ENCODE assay signal across 26 cellular contexts in genomic region chr9:82116538-82116937, GRCh38.
DNase-seq lines count a peak whose midpoint lies in the region; ATAC-seq and TF ChIP-seq lines count a peak whose summit lies in the region.
"Had no signal": no experiment of that assay in that cellular context is flagged by ENCODE, and none has a peak within 500 bp of the region (broad histone marks: within the 10 kb centered on the region; RNA-seq: fewer than 3 reads in every experiment).

No MANE protein-coding gene starts in this region.

- no TSS peak for BruUV-seq in A673 (replicated peaks; lab: Mats Ljungman, UMichigan)

- H4K20me1 ChIP-seq in SK-N-SH (ENCODE audit: insufficient read depth) (no peaks in the 10 kb centered on the region), smooth muscle cell (ENCODE audit: low read depth) (no peaks in the 10 kb centered on the region)

- no peak for DNase-seq in SK-N-SH
- peak; percentile 11 for DNase-seq in brain pericyte (ENCODE audit: low read depth, low spot score)
- DNase-seq in fibroblast of the conjunctiva (ENCODE audit: low read depth): peak; percentile 1
- DNase-seq in smooth muscle cell (lab: John Stamatoyannopoulos, UW; ENCODE audit: unreplicated experiment): no peak
- DNase-seq in NCI-H2107 (lab: John Stamatoyannopoulos, UW): no peak
- DNase-seq in A673 (ENCODE audit: low spot score): no peak
- no peak for DNase-seq in activated CD8-positive, alpha-beta memory T cell treated with anti-CD3 and anti-CD28 coated beads, Interleukin-2, amount 10 ng/mL, durations not matched to agents 7 days and 5 days
- DNase-seq: activated CD4-positive, alpha-beta memory T cell treated with anti-CD3 and anti-CD28 coated beads, Interleukin-2, amount 10 ng/mL, durations not matched to agents 7 days and 5 days; activated CD4-positive, CD25-positive, alpha-beta regulatory T cell treated with anti-CD3 and anti-CD28 coated beads, Interleukin-2, amount 50 U/mL, for 72 hours; activated CD8-positive, alpha-beta memory T cell treated with anti-CD3 and anti-CD28 coated beads, Interleukin-2, amount 50 U/mL, for 48 hours; activated naive CD4-positive, alpha-beta T cell treated with anti-CD3 and anti-CD28 coated beads for 36 hours; CD8-positive, alpha-beta T cell; effector memory CD4-positive, alpha-beta T cell; kidney glomerular epithelial cell; naive thymus-derived CD8-positive, alpha-beta T cell; OCI-M1; transverse colon had no signal

- WGBS in SK-N-SH (ENCODE audit: low lambda C conversion rate): 94% methylated on average over 3 of the region's 3 CpGs
- 63% methylated on average over 3 of the region's 3 CpGs for WGBS in smooth muscle cell (ENCODE audit: low lambda C conversion rate)

- H3K9ac ChIP-seq in SK-N-SH: no peak overlapping the region
- no peak overlapping the region for H3K9ac ChIP-seq in smooth muscle cell (ENCODE audit: low read depth)

- intact Hi-C loops in A673 (cut with micrococcal nuclease; ENCODE audit: unreplicated experiment): no loop called here

- H3K27me3 Mint-ChIP-seq in activated CD8-positive, alpha-beta memory T cell treated with anti-CD3 and anti-CD28 coated beads, Interleukin-2, amount 10 ng/mL, durations not matched to agents 7 days and 5 days: no peaks in the 10 kb centered on the region
- H3K27me3 Mint-ChIP-seq: activated CD4-positive, alpha-beta memory T cell treated with anti-CD3 and anti-CD28 coated beads, Interleukin-2, amount 10 ng/mL, durations not matched to agents 7 days and 5 days; naive thymus-derived CD8-positive, alpha-beta T cell; stimulated activated memory B cell treated with anti-CD40 and anti-IgM and Interleukin-4, amounts not matched to agents 10 μg/mL and 1 μg/mL and 100 μg/mL, for 72 hours had no signal

- no peaks in the 10 kb centered on the region for H3K27me3 ChIP-seq in SK-N-SH (ENCODE audit: insufficient read depth)
- no peaks in the 10 kb centered on the region for H3K27me3 ChIP-seq in smooth muscle cell (ENCODE audit: low read depth)
- peaks cover 4% of the 10 kb centered on the region for H3K27me3 ChIP-seq in A673 (replicated peaks; ENCODE audit: insufficient read depth, low read depth, low read length, poor library complexity)
- H3K27me3 ChIP-seq: breast epithelium, heart right ventricle, transverse colon had no signal

- no peak for TF ChIP-seq CTCF in SK-N-SH (IDR thresholded peaks at IDR 0.05)
- no peak for TF ChIP-seq CTCF in smooth muscle cell (IDR thresholded peaks at IDR 0.05; ENCODE audit: borderline replicate concordance, insufficient read depth, poor library complexity, severe bottlenecking)
- no peak for TF ChIP-seq CTCF in A673 (conservative IDR thresholded peaks at IDR 0.05; ENCODE audit: low read depth, low read length)

- POLR2A ChIA-PET in SK-N-SH (lab: Yijun Ruan, JAX) (interaction anchor here (0.9 kb wide), 1 partner anchor 490 kb away, joined by 3 read pairs; no protein-coding TSS in a partner anchor), A673 (lab: Charles Lee; ENCODE audit: low non-redundant PET) (no interaction called here)

- H3K9me2 ChIP-seq in SK-N-SH: no peaks in the 10 kb centered on the region

- TF ChIP-seq RAD21 in SK-N-SH (IDR thresholded peaks at IDR 0.05; ENCODE audit: low read length): no peak

- H3K36me3 Mint-ChIP-seq in activated CD8-positive, alpha-beta memory T cell treated with anti-CD3 and anti-CD28 coated beads, Interleukin-2, amount 10 ng/mL, durations not matched to agents 7 days and 5 days: no peaks in the 10 kb centered on the region
- H3K36me3 Mint-ChIP-seq: CD8-positive, alpha-beta T cell; naive thymus-derived CD8-positive, alpha-beta T cell; stimulated activated memory B cell treated with anti-CD40 and anti-IgM and Interleukin-4, amounts not matched to agents 10 μg/mL and 1 μg/mL and 100 μg/mL, for 72 hours had no signal

- no peak overlapping the region for H3K4me3 ChIP-seq in SK-N-SH (ENCODE audit: low read depth in 2 of 2, low read length in 1 of 2)
- no peak overlapping the region for H3K4me3 ChIP-seq in smooth muscle cell
- H3K4me3 ChIP-seq in A673 (ENCODE audit: low read depth, low read length, poor library complexity, severe bottlenecking): no peak overlapping the region
- H3K4me3 ChIP-seq: breast epithelium, heart right ventricle, lung, transverse colon had no signal

- H3K79me2 ChIP-seq in SK-N-SH (ENCODE audit: insufficient read depth) (no peaks in the 10 kb centered on the region), smooth muscle cell (ENCODE audit: low read depth) (no peaks in the 10 kb centered on the region)

- ATAC-seq in SK-N-SH treated with all-trans-retinoic acid at 6 μM for 48 hours: peak; percentile 51; the same call in 2 of the 3 replicates
- no peak for ATAC-seq in activated CD8-positive, alpha-beta memory T cell treated with anti-CD3 and anti-CD28 coated beads, Interleukin-2, amount 10 ng/mL, durations not matched to agents 7 days and 5 days
- ATAC-seq: CD8-positive, alpha-beta T cell; naive thymus-derived CD8-positive, alpha-beta T cell; stimulated activated memory B cell treated with anti-CD40 and anti-IgM and Interleukin-4, amounts not matched to agents 10 μg/mL and 1 μg/mL and 100 μg/mL, for 72 hours had no signal

- peaks cover 7% of the 10 kb centered on the region for H3K9me3 Mint-ChIP-seq in activated CD8-positive, alpha-beta memory T cell treated with anti-CD3 and anti-CD28 coated beads, Interleukin-2, amount 10 ng/mL, durations not matched to agents 7 days and 5 days (ENCODE audit: low read depth)
- H3K9me3 Mint-ChIP-seq: activated CD4-positive, alpha-beta memory T cell treated with anti-CD3 and anti-CD28 coated beads, Interleukin-2, amount 10 ng/mL, durations not matched to agents 7 days and 5 days; activated naive CD4-positive, alpha-beta T cell treated with anti-CD3 and anti-CD28 coated beads for 36 hours; activated T-helper 1 cell treated with anti-CD3 and anti-CD28 coated beads, Interleukin-12 subunit alpha, Interleukin-12 subunit beta, Interleukin-2, Interleukin-4 antibody, amounts not matched to agents 30 ng/mL and 10 ng/mL and 1 ng/mL, durations not matched to agents 14 hours and 24 hours and 36 hours; CD8-positive, alpha-beta T cell; stimulated activated memory B cell treated with anti-CD40 and anti-IgM and Interleukin-4, amounts not matched to agents 10 μg/mL and 1 μg/mL and 100 μg/mL, for 72 hours had no signal

- no peaks in the 10 kb centered on the region for H3K9me3 ChIP-seq in SK-N-SH
- H3K9me3 ChIP-seq in smooth muscle cell (replicated peaks; ENCODE audit: low read depth): no peaks in the 10 kb centered on the region
- H3K9me3 ChIP-seq in A673 (ENCODE audit: low read depth, low read length, poor library complexity, severe bottlenecking): no peaks in the 10 kb centered on the region
- H3K9me3 ChIP-seq: breast epithelium, heart right ventricle, transverse colon had no signal

- H3K36me3 ChIP-seq in SK-N-SH (replicated peaks in 1 of 2; ENCODE audit: control insufficient read depth in 1 of 2, insufficient read depth in 2 of 2, low read length in 1 of 2) (no peaks in the 10 kb centered on the region), smooth muscle cell (ENCODE audit: low read depth) (no peaks in the 10 kb centered on the region), A673 (ENCODE audit: insufficient read depth, low read length, poor library complexity, severe bottlenecking) (no peaks in the 10 kb centered on the region)
- H3K36me3 ChIP-seq: breast epithelium, heart right ventricle, transverse colon had no signal

- H3K4me2 ChIP-seq in SK-N-SH (no peak overlapping the region), smooth muscle cell (peak overlapping the region; percentile 11)

- no peak overlapping the region for H3K27ac Mint-ChIP-seq in activated CD8-positive, alpha-beta memory T cell treated with anti-CD3 and anti-CD28 coated beads, Interleukin-2, amount 10 ng/mL, durations not matched to agents 7 days and 5 days
- H3K27ac Mint-ChIP-seq: activated CD4-positive, alpha-beta memory T cell treated with anti-CD3 and anti-CD28 coated beads, Interleukin-2, amount 10 ng/mL, durations not matched to agents 7 days and 5 days; activated naive CD4-positive, alpha-beta T cell treated with anti-CD3 and anti-CD28 coated beads for 36 hours; activated T-helper 1 cell treated with anti-CD3 and anti-CD28 coated beads, Interleukin-12 subunit alpha, Interleukin-12 subunit beta, Interleukin-2, Interleukin-4 antibody, amounts not matched to agents 30 ng/mL and 10 ng/mL and 1 ng/mL, durations not matched to agents 14 hours and 24 hours and 36 hours; CD8-positive, alpha-beta T cell; naive thymus-derived CD8-positive, alpha-beta T cell; stimulated activated memory B cell treated with anti-CD40 and anti-IgM and Interleukin-4, amounts not matched to agents 10 μg/mL and 1 μg/mL and 100 μg/mL, for 72 hours; T-helper 1 cell treated with Interleukin-12 subunit alpha and Interleukin-12 subunit beta and Interleukin-4 antibody, amounts not matched to agents 30 μg/mL and 1 μg/mL, for 36 hours had no signal

- no peaks in the 10 kb centered on the region for H3K4me1 Mint-ChIP-seq in activated CD8-positive, alpha-beta memory T cell treated with anti-CD3 and anti-CD28 coated beads, Interleukin-2, amount 10 ng/mL, durations not matched to agents 7 days and 5 days
- H3K4me1 Mint-ChIP-seq: activated CD4-positive, alpha-beta memory T cell treated with anti-CD3 and anti-CD28 coated beads, Interleukin-2, amount 10 ng/mL, durations not matched to agents 7 days and 5 days; naive thymus-derived CD8-positive, alpha-beta T cell had no signal

- H3F3A ChIP-seq in SK-N-SH (replicated peaks; ENCODE audit: insufficient read depth): no peaks in the 10 kb centered on the region
- H3F3A ChIP-seq in smooth muscle cell (ENCODE audit: low read depth): no peaks in the 10 kb centered on the region

- H3K4me3 Mint-ChIP-seq in activated CD8-positive, alpha-beta memory T cell treated with anti-CD3 and anti-CD28 coated beads, Interleukin-2, amount 10 ng/mL, durations not matched to agents 7 days and 5 days: no peak overlapping the region
- H3K4me3 Mint-ChIP-seq: activated CD4-positive, alpha-beta memory T cell treated with anti-CD3 and anti-CD28 coated beads, Interleukin-2, amount 10 ng/mL, durations not matched to agents 7 days and 5 days; activated naive CD4-positive, alpha-beta T cell treated with anti-CD3 and anti-CD28 coated beads for 36 hours; activated T-helper 1 cell treated with anti-CD3 and anti-CD28 coated beads, Interleukin-12 subunit alpha, Interleukin-12 subunit beta, Interleukin-2, Interleukin-4 antibody, amounts not matched to agents 30 ng/mL and 10 ng/mL and 1 ng/mL, durations not matched to agents 14 hours and 24 hours and 36 hours; CD8-positive, alpha-beta T cell; naive thymus-derived CD8-positive, alpha-beta T cell; stimulated activated memory B cell treated with anti-CD40 and anti-IgM and Interleukin-4, amounts not matched to agents 10 μg/mL and 1 μg/mL and 100 μg/mL, for 72 hours; T-helper 1 cell treated with Interleukin-12 subunit alpha and Interleukin-12 subunit beta and Interleukin-4 antibody, amounts not matched to agents 30 μg/mL and 1 μg/mL, for 36 hours had no signal

- H2AFZ ChIP-seq in SK-N-SH (ENCODE audit: low read depth): no peak overlapping the region
- peak overlapping the region; percentile 45 for H2AFZ ChIP-seq in smooth muscle cell (ENCODE audit: low read depth)

- H3K27ac ChIP-seq in SK-N-SH (ENCODE audit: low read depth in 2 of 2, low read length in 1 of 2): peak overlapping the region in 1 of 2 experiments; percentile 83; a peak in 2 of 4 replicates
- H3K27ac ChIP-seq in smooth muscle cell (ENCODE audit: low read depth): no peak overlapping the region
- no peak overlapping the region for H3K27ac ChIP-seq in A673 (ENCODE audit: low read depth, low read length, poor library complexity, severe bottlenecking)
- H3K27ac ChIP-seq: heart right ventricle, HL-60, RWPE1, transverse colon had no signal

- TF ChIP-seq EP300 in SK-N-SH (IDR thresholded peaks at IDR 0.05; ENCODE audit: borderline replicate concordance in 1 of 2, low read depth in 1 of 2, low read length in 1 of 2): no peak

- peaks cover 0 to 20% of the 10 kb centered on the region in 2 experiments; a peak in 2 of 4 replicates for H3K4me1 ChIP-seq in SK-N-SH (ENCODE audit: control insufficient read depth in 1 of 2, insufficient read depth in 2 of 2, low read depth in 1 of 2, low read length in 1 of 2)
- H3K4me1 ChIP-seq in smooth muscle cell (ENCODE audit: low read depth): peaks cover 13% of the 10 kb centered on the region
- no peaks in the 10 kb centered on the region for H3K4me1 ChIP-seq in A673 (ENCODE audit: insufficient read depth, low read length, poor library complexity, severe bottlenecking)
- H3K4me1 ChIP-seq: breast epithelium, transverse colon had no signal

- CTCF ChIA-PET in SK-N-SH (lab: Yijun Ruan, JAX): no interaction called here
- CTCF ChIA-PET in A673 (lab: Charles Lee): no interaction called here
- CTCF ChIA-PET in activated CD8-positive, alpha-beta memory T cell treated with anti-CD3 and anti-CD28 coated beads, Interleukin-2, amount 10 ng/mL, durations not matched to agents 7 days and 5 days (lab: Charles Lee): no interaction called here

Comparison
In these comparisons a context has a peak if more than half of its experiments do, and no peak if none do; other contexts are left out.
1. DNase-seq: peak in brain pericyte (single experiment) and fibroblast of the conjunctiva (single experiment); none in SK-N-SH (single experiment), smooth muscle cell (single experiment), NCI-H2107 (single experiment), A673 (single experiment) and activated CD8-positive, alpha-beta memory T cell treated with anti-CD3 and anti-CD28 coated beads, Interleukin-2, amount 10 ng/mL, durations not matched to agents 7 days and 5 days (single experiment).